ENCODE assay signal across 1 cellular context in genomic region chr6:121435444-121436069, GRCh38.
TF ChIP-seq lines count a peak whose summit lies in the region.

TSS of gene GJA1 (plus strand) at chr6:121435646. CDS start at chr6:121446848, 11,202 bp downstream.

TF ChIP-seq in HEK293, 187 proteins besides CTCF, POLR2A, EP300 and RAD21 (continued from another document):
- TF ChIP-seq, protein P1, sequence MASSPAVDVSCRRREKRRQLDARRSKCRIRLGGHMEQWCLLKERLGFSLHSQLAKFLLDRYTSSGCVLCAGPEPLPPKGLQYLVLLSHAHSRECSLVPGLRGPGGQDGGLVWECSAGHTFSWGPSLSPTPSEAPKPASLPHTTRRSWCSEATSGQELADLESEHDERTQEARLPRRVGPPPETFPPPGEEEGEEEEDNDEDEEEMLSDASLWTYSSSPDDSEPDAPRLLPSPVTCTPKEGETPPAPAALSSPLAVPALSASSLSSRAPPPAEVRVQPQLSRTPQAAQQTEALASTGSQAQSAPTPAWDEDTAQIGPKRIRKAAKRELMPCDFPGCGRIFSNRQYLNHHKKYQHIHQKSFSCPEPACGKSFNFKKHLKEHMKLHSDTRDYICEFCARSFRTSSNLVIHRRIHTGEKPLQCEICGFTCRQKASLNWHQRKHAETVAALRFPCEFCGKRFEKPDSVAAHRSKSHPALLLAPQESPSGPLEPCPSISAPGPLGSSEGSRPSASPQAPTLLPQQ (tag by site-specific recombination; IDR thresholded peaks at IDR 0.05) = no peak
- TF ChIP-seq ZNF48 (tag by site-specific recombination; IDR thresholded peaks at IDR 0.05) (no peak), ZNF16 (tag by site-specific recombination; IDR thresholded peaks at IDR 0.05; ENCODE audit: low read depth) (no peak), ZNF626 (tag by site-specific recombination; IDR thresholded peaks at IDR 0.05) (no peak), ZNF112 (tag by site-specific recombination; IDR thresholded peaks at IDR 0.05) (no peak), SCRT1 (tag by site-specific recombination; IDR thresholded peaks at IDR 0.05; ENCODE audit: borderline replicate concordance) (peak; percentile 23; the same call in 1 of the 2 replicates), ZNF146 (tag by site-specific recombination; IDR thresholded peaks at IDR 0.05) (no peak), MZF1 (tag by site-specific recombination; IDR thresholded peaks at IDR 0.05; ENCODE audit: borderline replicate concordance) (peak; percentile 74; the same call in 1 of the 2 replicates), SP3 (tag by site-specific recombination; IDR thresholded peaks at IDR 0.05) (peak; percentile 65), ZEB2 (tag by site-specific recombination; IDR thresholded peaks at IDR 0.05) (no peak), RBAK (tag by site-specific recombination; IDR thresholded peaks at IDR 0.05) (no peak), ZNF292 (tag by site-specific recombination; IDR thresholded peaks at IDR 0.05; ENCODE audit: borderline replicate concordance, low read depth) (no peak), YY2 (tag by site-specific recombination; IDR thresholded peaks at IDR 0.05) (no peak), ZNF548 (tag by site-specific recombination; IDR thresholded peaks at IDR 0.05) (no peak), ZNF660 (tag by site-specific recombination; IDR thresholded peaks at IDR 0.05) (peak; percentile 78; the same call in 1 of the 2 replicates), KLF8 (tag by site-specific recombination; IDR thresholded peaks at IDR 0.05) (0 out of 2 replicates have a peak, but pooled peaks have one; percentile 17), TRIM28 (IDR thresholded peaks at IDR 0.05; ENCODE audit: borderline replicate concordance, low read length) (peak; percentile 70; the same call in 1 of the 2 replicates), ZNF121 (tag by site-specific recombination; IDR thresholded peaks at IDR 0.05) (no peak), ZNF561 (tag by site-specific recombination; IDR thresholded peaks at IDR 0.05; ENCODE audit: borderline replicate concordance) (peak; percentile 73; the same call in 1 of the 2 replicates), ZNF529 (tag by site-specific recombination; IDR thresholded peaks at IDR 0.05; ENCODE audit: insufficient replicate concordance) (no peak), BCL11A (tag by site-specific recombination; IDR thresholded peaks at IDR 0.05; ENCODE audit: low read depth) (no peak), ZNF645 (tag by site-specific recombination; IDR thresholded peaks at IDR 0.05) (no peak), ZNF558 (tag by site-specific recombination; IDR thresholded peaks at IDR 0.05) (no peak), ZNF830 (tag by site-specific recombination; IDR thresholded peaks at IDR 0.05; ENCODE audit: low read depth) (no peak), ZNF621 (tag by site-specific recombination; IDR thresholded peaks at IDR 0.05) (no peak), SP7 (tag by site-specific recombination; IDR thresholded peaks at IDR 0.05) (peak; percentile 25; the same call in 1 of the 2 replicates), ZNF341 (tag by site-specific recombination; IDR thresholded peaks at IDR 0.05; ENCODE audit: low read depth) (peak; percentile 91), ZNF639 (tag by site-specific recombination; IDR thresholded peaks at IDR 0.05) (no peak), ZXDB (tag by site-specific recombination; IDR thresholded peaks at IDR 0.05) (peak; percentile 39; the same call in 1 of the 2 replicates), PRDM6 (tag by site-specific recombination; IDR thresholded peaks at IDR 0.05) (peak; percentile 99), PATZ1 (tag by site-specific recombination; IDR thresholded peaks at IDR 0.05) (peak; percentile 56; the same call in 1 of the 2 replicates), ZBTB1 (tag by site-specific recombination; IDR thresholded peaks at IDR 0.05) (no peak), ZNF585B (tag by site-specific recombination; IDR thresholded peaks at IDR 0.05) (no peak; the same call in 1 of the 2 replicates), ZNF366 (tag by site-specific recombination; conservative IDR thresholded peaks at IDR 0.05) (peak; percentile 65)
- TF ChIP-seq, protein P2, sequence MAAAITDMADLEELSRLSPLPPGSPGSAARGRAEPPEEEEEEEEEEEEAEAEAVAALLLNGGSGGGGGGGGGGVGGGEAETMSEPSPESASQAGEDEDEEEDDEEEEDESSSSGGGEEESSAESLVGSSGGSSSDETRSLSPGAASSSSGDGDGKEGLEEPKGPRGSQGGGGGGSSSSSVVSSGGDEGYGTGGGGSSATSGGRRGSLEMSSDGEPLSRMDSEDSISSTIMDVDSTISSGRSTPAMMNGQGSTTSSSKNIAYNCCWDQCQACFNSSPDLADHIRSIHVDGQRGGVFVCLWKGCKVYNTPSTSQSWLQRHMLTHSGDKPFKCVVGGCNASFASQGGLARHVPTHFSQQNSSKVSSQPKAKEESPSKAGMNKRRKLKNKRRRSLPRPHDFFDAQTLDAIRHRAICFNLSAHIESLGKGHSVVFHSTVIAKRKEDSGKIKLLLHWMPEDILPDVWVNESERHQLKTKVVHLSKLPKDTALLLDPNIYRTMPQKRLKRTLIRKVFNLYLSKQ (tag by site-specific recombination; IDR thresholded peaks at IDR 0.05; ENCODE audit: borderline replicate concordance) = no peak
- TF ChIP-seq, protein P3, sequence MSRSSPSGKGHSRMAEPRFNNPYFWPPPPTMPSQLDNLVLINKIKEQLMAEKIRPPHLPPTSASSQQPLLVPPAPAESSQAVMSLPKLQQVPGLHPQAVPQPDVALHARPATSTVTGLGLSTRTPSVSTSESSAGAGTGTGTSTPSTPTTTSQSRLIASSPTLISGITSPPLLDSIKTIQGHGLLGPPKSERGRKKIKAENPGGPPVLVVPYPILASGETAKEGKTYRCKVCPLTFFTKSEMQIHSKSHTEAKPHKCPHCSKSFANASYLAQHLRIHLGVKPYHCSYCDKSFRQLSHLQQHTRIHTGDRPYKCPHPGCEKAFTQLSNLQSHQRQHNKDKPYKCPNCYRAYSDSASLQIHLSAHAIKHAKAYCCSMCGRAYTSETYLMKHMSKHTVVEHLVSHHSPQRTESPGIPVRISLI (tag by site-specific recombination; IDR thresholded peaks at IDR 0.05) = peak; percentile 59; the same call in 1 of the 2 replicates
- TF ChIP-seq, protein P4, sequence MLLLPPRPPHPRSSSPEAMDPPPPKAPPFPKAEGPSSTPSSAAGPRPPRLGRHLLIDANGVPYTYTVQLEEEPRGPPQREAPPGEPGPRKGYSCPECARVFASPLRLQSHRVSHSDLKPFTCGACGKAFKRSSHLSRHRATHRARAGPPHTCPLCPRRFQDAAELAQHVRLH (tag by site-specific recombination; IDR thresholded peaks at IDR 0.05) = peak; percentile 25; the same call in 1 of the 2 replicates
- TF ChIP-seq, protein P5, sequence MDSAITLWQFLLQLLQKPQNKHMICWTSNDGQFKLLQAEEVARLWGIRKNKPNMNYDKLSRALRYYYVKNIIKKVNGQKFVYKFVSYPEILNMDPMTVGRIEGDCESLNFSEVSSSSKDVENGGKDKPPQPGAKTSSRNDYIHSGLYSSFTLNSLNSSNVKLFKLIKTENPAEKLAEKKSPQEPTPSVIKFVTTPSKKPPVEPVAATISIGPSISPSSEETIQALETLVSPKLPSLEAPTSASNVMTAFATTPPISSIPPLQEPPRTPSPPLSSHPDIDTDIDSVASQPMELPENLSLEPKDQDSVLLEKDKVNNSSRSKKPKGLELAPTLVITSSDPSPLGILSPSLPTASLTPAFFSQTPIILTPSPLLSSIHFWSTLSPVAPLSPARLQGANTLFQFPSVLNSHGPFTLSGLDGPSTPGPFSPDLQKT (IDR thresholded peaks at IDR 0.05; ENCODE audit: borderline replicate concordance, low read depth, low read length) = no peak
